8 cellular contexts compared by ENCODE assay signal in the genomic region with DNA sequence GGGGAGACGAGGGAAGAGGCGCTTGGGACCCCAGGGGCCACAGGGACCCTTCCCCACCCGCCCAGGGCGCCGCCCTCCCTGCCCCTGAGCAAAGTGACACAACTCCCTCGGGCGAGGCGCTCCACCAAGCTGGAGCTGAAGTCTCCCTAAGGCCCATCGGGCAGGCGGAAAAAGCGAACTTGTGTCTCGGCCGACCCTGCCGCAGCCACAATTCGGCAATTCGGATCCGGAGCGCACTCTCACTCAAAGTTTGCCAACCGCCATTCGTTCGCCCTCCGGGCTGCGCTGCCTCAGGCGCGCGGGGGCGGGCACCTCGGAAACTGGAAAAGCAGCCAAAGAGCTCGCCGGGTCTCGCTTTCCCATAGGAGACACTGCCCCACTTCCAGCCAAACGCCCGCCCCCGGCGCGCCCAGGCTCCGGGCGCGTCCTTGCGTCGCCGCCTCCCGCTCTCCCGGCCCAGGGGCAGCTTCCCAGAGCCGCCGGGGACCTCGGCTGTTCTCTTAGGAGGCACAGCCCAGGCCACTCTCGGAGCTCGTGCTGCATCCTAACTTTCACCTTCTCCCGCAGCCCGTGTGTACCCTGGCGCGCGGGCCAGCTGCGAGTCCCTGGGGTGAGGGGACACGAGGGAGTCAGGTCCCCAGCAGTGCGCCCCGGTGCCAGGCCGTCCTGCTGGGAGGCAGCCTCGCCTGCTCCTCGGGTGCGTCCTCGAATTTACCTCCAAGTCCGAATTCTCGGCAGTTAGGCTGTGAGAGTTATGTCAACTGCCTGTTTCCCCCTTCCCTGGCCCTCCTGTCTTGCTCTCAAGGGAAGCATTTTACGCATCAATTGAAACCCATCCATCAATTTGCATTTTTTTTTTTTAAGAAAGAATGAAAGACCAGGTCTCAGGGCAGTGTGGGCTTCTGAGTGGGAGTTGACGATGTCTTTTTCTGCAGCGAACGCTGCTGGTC. TPM values are rescaled to one million over a fixed set of nuclear protein-coding genes. Genes with fewer than 3 reads are reported as not detected.
DNase-seq lines count a peak whose midpoint lies in the region; FAIRE-seq and TF ChIP-seq lines count a peak whose summit lies in the region.

No MANE protein-coding gene starts in this region.

- H3K9me3 Mint-ChIP-seq in CD8-positive, alpha-beta memory T cell, result no peaks in the 10 kb centered on the region
- H3K9me3 Mint-ChIP-seq in astrocyte (ENCODE audit: unreplicated experiment), result peaks cover 2% of the 10 kb centered on the region

- H3K36me3 Mint-ChIP-seq in CD8-positive, alpha-beta memory T cell, result no peaks in the 10 kb centered on the region
- H3K36me3 Mint-ChIP-seq in astrocyte (ENCODE audit: low read depth, unreplicated experiment), result peaks cover 12% of the 10 kb centered on the region

- no peak for FAIRE-seq in astrocyte (lab: Jason Lieb, UNC)

- peak overlapping the region; percentile 84 for H2AFZ ChIP-seq in astrocyte (ENCODE audit: low read depth, low read length)

- H3K36me3 ChIP-seq in CD8-positive, alpha-beta memory T cell (ENCODE audit: insufficient read depth, low read length), result no peaks in the 10 kb centered on the region
- no peaks in the 10 kb centered on the region; the same call in 1 of the 2 replicates for H3K36me3 ChIP-seq in HAP-1 (replicated peaks)
- H3K36me3 ChIP-seq in astrocyte (ENCODE audit: insufficient read depth, low read length), result no peaks in the 10 kb centered on the region

- H3K4me1 Mint-ChIP-seq in CD8-positive, alpha-beta memory T cell, result peaks cover 22 to 35% (median 34%) of the 10 kb centered on the region in 3 donors
- H3K4me1 Mint-ChIP-seq in astrocyte (ENCODE audit: low read depth, unreplicated experiment), result peaks cover 15% of the 10 kb centered on the region

- H3K4me3 ChIP-seq in CD8-positive, alpha-beta memory T cell (ENCODE audit: low read length), result peak overlapping the region; percentile 22
- H3K4me3 ChIP-seq in HAP-1 (peak overlapping the region; percentile 43), astrocyte (ENCODE audit: insufficient read depth, low read depth, low read length) (peak overlapping the region; percentile 73)

- H3K4me2 ChIP-seq in astrocyte (ENCODE audit: low read length), result peak overlapping the region; percentile 95

- H3K79me2 ChIP-seq in astrocyte (ENCODE audit: insufficient read depth, low read length), result peaks cover 29% of the 10 kb centered on the region

- CTCF ChIA-PET in CD8-positive, alpha-beta memory T cell (lab: Charles Lee), result no interaction called here

- no peak for TF ChIP-seq CTCF in astrocyte (IDR thresholded peaks at IDR 0.05; ENCODE audit: insufficient read depth, low read depth, low read length)

- peaks cover 4% of the 10 kb centered on the region for H3K4me1 ChIP-seq in CD8-positive, alpha-beta memory T cell (ENCODE audit: insufficient read depth, low read length)
- H3K4me1 ChIP-seq in HAP-1, result peaks cover 19% of the 10 kb centered on the region
- peaks cover 27% of the 10 kb centered on the region for H3K4me1 ChIP-seq in astrocyte (ENCODE audit: insufficient read depth, low read length)

- no peak for DNase-seq in CD8-positive, alpha-beta memory T cell
- DNase-seq in HAP-1 (ENCODE audit: low spot score in 2 of 2) (peak; percentile 45 to 73), NOMO-1 treated with DMSO at 0.1 percent for 48 hours (lab: John Stamatoyannopoulos, UW; ENCODE audit: unreplicated experiment) (peak; percentile 13), astrocyte (ENCODE audit: low read depth) (peak; percentile 62), hypothalamus (lab: John Stamatoyannopoulos, UW) (peak in 38 of 51 donors; percentile 11 to 74 (median 43)), putamen (ENCODE audit: low spot score) (peak; percentile 52), GDM1 (lab: John Stamatoyannopoulos, UW) (no peak), HPDE6-E6E7 (ENCODE audit: extremely low spot score) (no peak)

- no peak overlapping the region for H3K27ac Mint-ChIP-seq in CD8-positive, alpha-beta memory T cell
- peak overlapping the region; percentile 62 for H3K27ac Mint-ChIP-seq in astrocyte (ENCODE audit: unreplicated experiment)

- H3K4me3 Mint-ChIP-seq in CD8-positive, alpha-beta memory T cell, result peak overlapping the region; percentile 70 to 88 (median 76)
- peak overlapping the region; percentile 79 for H3K4me3 Mint-ChIP-seq in astrocyte (ENCODE audit: unreplicated experiment)

- in situ Hi-C loops in HAP-1 (cut with MboI; ENCODE audit: low sequenced_read_pairs), result no loop called here

- H4K20me1 ChIP-seq in astrocyte (ENCODE audit: insufficient read depth, low read length), result peaks cover 27% of the 10 kb centered on the region

- H3K9me3 ChIP-seq in CD8-positive, alpha-beta memory T cell (ENCODE audit: low read length), result no peaks in the 10 kb centered on the region
- H3K9me3 ChIP-seq in HAP-1, result no peaks in the 10 kb centered on the region
- H3K9me3 ChIP-seq in astrocyte (ENCODE audit: insufficient read depth, low read depth, low read length), result no peaks in the 10 kb centered on the region

- POLR2A ChIA-PET in CD8-positive, alpha-beta memory T cell (lab: Charles Lee), result no interaction called here

- H3K9ac ChIP-seq in astrocyte (ENCODE audit: low read length), result peak overlapping the region; percentile 88

- no peak overlapping the region for H3K27ac ChIP-seq in CD8-positive, alpha-beta memory T cell (ENCODE audit: low read depth, low read length)
- no peak overlapping the region for H3K27ac ChIP-seq in astrocyte (ENCODE audit: low read depth, low read length)

- peaks cover 24 to 45% of the 10 kb centered on the region in 2 donors for H3K27me3 Mint-ChIP-seq in CD8-positive, alpha-beta memory T cell
- peaks cover 27% of the 10 kb centered on the region for H3K27me3 Mint-ChIP-seq in astrocyte (ENCODE audit: low read depth, unreplicated experiment)

- peaks cover 18% of the 10 kb centered on the region for H3K27me3 ChIP-seq in CD8-positive, alpha-beta memory T cell (ENCODE audit: insufficient read depth, low read length, poor library complexity, severe bottlenecking)
- no peaks in the 10 kb centered on the region for H3K27me3 ChIP-seq in HAP-1 (ENCODE audit: low read depth)
- H3K27me3 ChIP-seq in astrocyte (ENCODE audit: insufficient read depth, low read length), result peaks cover 43% of the 10 kb centered on the region

RNA-seq across cellular contexts. Expression of a gene that starts 1.4 kb away (rescaled TPM):
- 1 to 10 TPM; 3.5 to 4.2 TPM for total RNA-seq in CD8-positive, alpha-beta memory T cell
- 0.22 TPM for polyA plus RNA-seq in CD8-positive, alpha-beta memory T cell
- 27.0 and 31.8 TPM in 2 replicates for total RNA-seq in astrocyte

Comparison
In these comparisons a context has a peak if more than half of its experiments do, and no peak if none do; other contexts are left out.
1. DNase-seq: peak in HAP-1 (2 of 2), NOMO-1 treated with DMSO at 0.1 percent for 48 hours (single experiment), astrocyte (single experiment), hypothalamus (38 of 51) and putamen (single experiment); none in CD8-positive, alpha-beta memory T cell (0 of 5), GDM1 (single experiment) and HPDE6-E6E7 (single experiment).
2. H3K4me3 ChIP-seq: peak in every context shown above with its lines; median percentile 73 in astrocyte; 43 in HAP-1; 22 in CD8-positive, alpha-beta memory T cell.